In the genomic region with DNA sequence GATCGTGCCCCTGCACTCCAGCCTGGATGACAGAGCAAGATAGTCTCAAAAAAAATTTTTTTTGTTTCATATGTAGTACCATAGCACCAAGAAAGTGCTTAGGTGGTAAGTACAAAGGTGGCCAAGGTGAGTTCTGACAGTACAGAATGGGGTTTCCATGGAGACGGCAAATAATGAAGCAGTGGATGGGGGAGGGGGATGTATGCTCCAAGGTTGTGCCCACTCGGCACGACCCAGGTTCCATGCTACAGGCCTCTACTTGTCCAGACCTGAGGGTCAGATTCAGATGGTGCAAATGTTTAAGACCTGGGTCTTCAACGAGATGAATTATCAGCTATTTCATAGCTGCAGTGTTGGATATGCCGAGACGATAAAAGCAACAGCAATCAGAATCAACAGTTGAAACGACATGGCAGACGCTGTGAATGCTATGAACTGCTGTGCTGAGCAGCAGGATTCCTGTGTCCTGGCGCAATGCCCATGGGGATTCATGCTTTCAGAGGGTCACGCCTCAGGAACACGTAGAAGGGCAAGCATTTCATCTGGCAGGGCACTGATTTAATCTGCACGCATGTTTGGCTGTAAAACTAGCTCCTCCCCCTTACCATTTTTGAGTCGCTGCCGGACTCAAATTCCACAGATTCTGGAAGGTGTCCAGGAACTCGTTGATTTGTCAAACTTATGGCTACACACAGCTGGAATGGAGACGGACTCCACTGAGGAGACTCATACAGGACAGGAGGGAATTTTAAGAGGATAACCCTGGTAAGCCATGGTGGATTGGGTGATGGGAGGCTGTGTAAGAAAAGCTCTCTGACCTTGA, we compare ENCODE assay signal across 8 cellular contexts.
A peak's percentile ranks its signal among the peaks of the same experiment; 100 is the strongest.
DNase-seq lines count a peak whose midpoint lies in the region; ATAC-seq and TF ChIP-seq lines count a peak whose summit lies in the region.

No MANE protein-coding gene starts in this region.

- H3K36me3 ChIP-seq in ACC112 (ENCODE audit: insufficient read depth, low read length), result no peaks in the 10 kb centered on the region
- no peaks in the 10 kb centered on the region for H3K36me3 ChIP-seq in body of pancreas (replicated peaks in 1 of 2; ENCODE audit: insufficient read depth in 1 of 2, low read depth in 2 of 2)

- H3K79me2 ChIP-seq in ACC112 (ENCODE audit: control insufficient read depth, insufficient read depth, low read length, unreplicated experiment), result no peaks in the 10 kb centered on the region

- H3K4me1 Mint-ChIP-seq in activated naive CD4-positive, alpha-beta T cell treated with anti-CD3 and anti-CD28 coated beads for 36 hours (ENCODE audit: low read depth), result no peaks in the 10 kb centered on the region

- H3K27ac ChIP-seq in ACC112 (ENCODE audit: low read depth, low read length), result peak overlapping the region; percentile 83
- peak overlapping the region in 3 of 4 donors; percentile 59 to 73 (median 71) for H3K27ac ChIP-seq in body of pancreas

- DNase-seq in NCI-H128 (lab: John Stamatoyannopoulos, UW; ENCODE audit: unreplicated experiment), result peak; percentile 40
- DNase-seq in body of pancreas, result peak; percentile 84 to 93 (median 90)
- peak; percentile 80 for DNase-seq in left lobe of liver (ENCODE audit: low spot score)
- DNase-seq in iPS-NIHi7 (ENCODE audit: extremely low spot score), result no peak
- no peak for DNase-seq in middle frontal gyrus (ENCODE audit: extremely low spot score, low spot score)
- no peak for DNase-seq in activated CD4-positive, alpha-beta T cell treated with anti-CD3 and anti-CD28 coated beads, Interleukin-2, amount 50 U/mL, for 4 hours
- DNase-seq in activated naive CD4-positive, alpha-beta T cell treated with anti-CD3 and anti-CD28 coated beads for 36 hours, result no peak

- ATAC-seq in body of pancreas (peak; percentile 94), left lobe of liver (peak; percentile 85)

- CTCF ChIA-PET in activated naive CD4-positive, alpha-beta T cell treated with anti-CD3 and anti-CD28 coated beads for 36 hours (lab: Charles Lee), result interaction anchor here (0.9 kb wide), 1 partner anchor 28 kb away, joined by 3 read pairs; no protein-coding TSS in a partner anchor

- WGBS in body of pancreas, 2 donors, result 18 to 26% methylated on average over 17 of the region's 17 CpGs

- peak overlapping the region; percentile 90 for H2AFZ ChIP-seq in ACC112 (ENCODE audit: low read length, unreplicated experiment)

- intact Hi-C loops in body of pancreas (cut with DNase I), result no loop called here
- intact Hi-C loops in activated naive CD4-positive, alpha-beta T cell treated with anti-CD3 and anti-CD28 coated beads for 36 hours (cut with micrococcal nuclease), result no loop called here

- peaks cover 2% of the 10 kb centered on the region for H3K27me3 Mint-ChIP-seq in activated naive CD4-positive, alpha-beta T cell treated with anti-CD3 and anti-CD28 coated beads for 36 hours (ENCODE audit: low read depth)

- H3K4me1 ChIP-seq in ACC112 (ENCODE audit: control insufficient read depth, insufficient read depth, low read length, unreplicated experiment), result peaks cover 17% of the 10 kb centered on the region
- H3K4me1 ChIP-seq in body of pancreas, result peaks cover 13% of the 10 kb centered on the region

- H3K27ac Mint-ChIP-seq in activated naive CD4-positive, alpha-beta T cell treated with anti-CD3 and anti-CD28 coated beads for 36 hours, result no peak overlapping the region

- H3K9me3 Mint-ChIP-seq in activated naive CD4-positive, alpha-beta T cell treated with anti-CD3 and anti-CD28 coated beads for 36 hours, result peaks cover 9% of the 10 kb centered on the region

- H3K9me3 ChIP-seq in body of pancreas, result no peaks in the 10 kb centered on the region

- H3K4me3 ChIP-seq in ACC112 (ENCODE audit: low read depth, low read length) (peak overlapping the region; percentile 40; the same call in 1 of the 2 replicates), body of pancreas (no peak overlapping the region)

- H3K36me3 Mint-ChIP-seq in activated naive CD4-positive, alpha-beta T cell treated with anti-CD3 and anti-CD28 coated beads for 36 hours (ENCODE audit: low read depth), result no peaks in the 10 kb centered on the region

- H3K4me3 Mint-ChIP-seq in activated naive CD4-positive, alpha-beta T cell treated with anti-CD3 and anti-CD28 coated beads for 36 hours, result no peak overlapping the region

- TF ChIP-seq POLR2A in body of pancreas (IDR thresholded peaks at IDR 0.05), result no peak

- TF ChIP-seq CTCF in body of pancreas (IDR thresholded peaks at IDR 0.05), result no peak

- H3K27me3 ChIP-seq in ACC112 (ENCODE audit: insufficient read depth, low read length) (no peaks in the 10 kb centered on the region), body of pancreas (no peaks in the 10 kb centered on the region)

Comparison
In these comparisons a context has a peak if more than half of its experiments do, and no peak if none do; other contexts are left out.
1. DNase-seq: peak in NCI-H128 (single experiment), body of pancreas (4 of 4) and left lobe of liver (single experiment); none in iPS-NIHi7 (single experiment), middle frontal gyrus (single experiment), activated CD4-positive, alpha-beta T cell treated with anti-CD3 and anti-CD28 coated beads, Interleukin-2, amount 50 U/mL, for 4 hours (0 of 2) and activated naive CD4-positive, alpha-beta T cell treated with anti-CD3 and anti-CD28 coated beads for 36 hours (single experiment).